22 cellular contexts compared by ENCODE assay signal in the genomic region with DNA sequence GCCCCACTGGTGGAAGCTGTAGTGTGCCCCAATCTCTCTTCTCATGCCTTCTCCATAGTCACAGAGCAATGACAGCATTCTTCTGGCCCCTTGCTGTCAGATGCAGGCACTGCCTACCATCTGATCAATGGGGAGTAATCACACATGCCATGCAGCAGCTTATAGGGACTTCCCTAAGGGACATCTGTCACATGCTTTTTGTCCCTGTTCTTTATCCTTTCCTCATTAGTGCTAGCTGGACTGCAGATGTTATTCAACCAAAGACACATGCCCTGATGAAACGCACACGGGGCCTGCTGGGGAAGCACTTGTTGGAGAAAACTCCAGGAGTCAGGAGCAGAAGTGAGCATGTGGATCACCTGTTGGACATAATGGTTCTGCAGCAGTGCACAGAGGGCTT.
A peak's percentile ranks its signal among the peaks of the same experiment; 100 is the strongest.
DNase-seq lines count a peak whose midpoint lies in the region; ATAC-seq, FAIRE-seq and TF ChIP-seq lines count a peak whose summit lies in the region.
"Had no signal": no experiment of that assay in that cellular context is flagged by ENCODE, and none has a peak within 500 bp of the region (broad histone marks: within the 10 kb centered on the region; RNA-seq: fewer than 3 reads in every experiment).

No MANE protein-coding gene starts in this region.

- no peak overlapping the region for H3K27ac Mint-ChIP-seq in osteocyte (ENCODE audit: unreplicated experiment)
- H3K27ac Mint-ChIP-seq: CD4-positive, alpha-beta T cell; GM23338; HFFc6 had no signal

- POLR2A ChIA-PET in A673 (lab: Charles Lee; ENCODE audit: low non-redundant PET), result no interaction called here

- no peaks in the 10 kb centered on the region for H3K27me3 Mint-ChIP-seq in osteocyte (ENCODE audit: unreplicated experiment)
- H3K27me3 Mint-ChIP-seq: CD4-positive, alpha-beta T cell had no signal

- H3K4me1 ChIP-seq in A673 (ENCODE audit: insufficient read depth, low read length, poor library complexity, severe bottlenecking), result no peaks in the 10 kb centered on the region
- H3K4me1 ChIP-seq: Caco-2 had no signal

- H3K36me3 Mint-ChIP-seq in osteocyte (ENCODE audit: unreplicated experiment), result no peaks in the 10 kb centered on the region

- H3K4me3 ChIP-seq in HL-60 (replicated peaks; ENCODE audit: insufficient read depth, low read length) (no peak overlapping the region), bronchial epithelial cell (ENCODE audit: low read depth, low read length) (no peak overlapping the region), A673 (ENCODE audit: low read depth, low read length, poor library complexity, severe bottlenecking) (no peak overlapping the region)
- H3K4me3 ChIP-seq: GM23338, K562 had no signal

- H3K4me1 Mint-ChIP-seq in osteocyte (ENCODE audit: unreplicated experiment), result no peaks in the 10 kb centered on the region
- H3K4me1 Mint-ChIP-seq: GM23338 had no signal

- no peak for TF ChIP-seq CTCF in HL-60 (IDR thresholded peaks at IDR 0.05; ENCODE audit: insufficient read depth, low read length)
- TF ChIP-seq CTCF in bronchial epithelial cell (IDR thresholded peaks at IDR 0.05; ENCODE audit: insufficient read depth, low read length, severe bottlenecking), result no peak
- TF ChIP-seq CTCF in osteocyte (IDR thresholded peaks at IDR 0.05), result no peak
- no peak for TF ChIP-seq CTCF in A673 (conservative IDR thresholded peaks at IDR 0.05; ENCODE audit: low read depth, low read length)

- CTCF ChIA-PET in A673 (lab: Charles Lee), result no interaction called here

- no peak overlapping the region for H3K4me3 Mint-ChIP-seq in osteocyte (ENCODE audit: unreplicated experiment)
- H3K4me3 Mint-ChIP-seq: CD4-positive, alpha-beta T cell; GM23338; HFFc6 had no signal

- intact Hi-C loops in A673 (cut with micrococcal nuclease; ENCODE audit: unreplicated experiment), result no loop called here

- ATAC-seq in HG03457 (IDR thresholded peaks at IDR 0.05; ENCODE audit: unreplicated experiment) (no peak), HG02678 (IDR thresholded peaks at IDR 0.05; ENCODE audit: unreplicated experiment) (no peak)
- ATAC-seq: GM23338, K562 had no signal

- H3K36me3 ChIP-seq in bronchial epithelial cell (ENCODE audit: control insufficient read depth, insufficient read depth, low read length), result no peaks in the 10 kb centered on the region
- H3K36me3 ChIP-seq in A673 (ENCODE audit: insufficient read depth, low read length, poor library complexity, severe bottlenecking), result no peaks in the 10 kb centered on the region

- H3K9me3 ChIP-seq in A673 (ENCODE audit: low read depth, low read length, poor library complexity, severe bottlenecking), result no peaks in the 10 kb centered on the region
- H3K9me3 ChIP-seq: Caco-2 had no signal

- BruUV-seq in A673 (replicated peaks; lab: Mats Ljungman, UMichigan), result no TSS peak

- peak; percentile 23 for FAIRE-seq in bronchial epithelial cell (lab: Jason Lieb, UNC)
- FAIRE-seq: D721Med, G401.6, GM12891, GM18507, H54, HTR-8/SVneo, K562 had no signal

- H3K27ac ChIP-seq in HL-60 (replicated peaks) (peak overlapping the region; percentile 72), A673 (ENCODE audit: low read depth, low read length, poor library complexity, severe bottlenecking) (no peak overlapping the region)
- H3K27ac ChIP-seq: C4-2B had no signal

- no peaks in the 10 kb centered on the region for H3K9me3 Mint-ChIP-seq in osteocyte (ENCODE audit: unreplicated experiment)
- H3K9me3 Mint-ChIP-seq: CD4-positive, alpha-beta T cell; GM23338; HFFc6 had no signal

- DNase-seq in HL-60 (ENCODE audit: low read depth in 1 of 2, low spot score in 1 of 2) (no peak), NCI-H82 (lab: John Stamatoyannopoulos, UW) (peak; percentile 85), bronchial epithelial cell (ENCODE audit: low read depth) (no peak), osteocyte (ENCODE audit: extremely low spot score, unreplicated experiment) (peak; percentile 53), A673 (ENCODE audit: low spot score) (no peak)
- DNase-seq: ACHN; Caco-2; CD4-positive, alpha-beta T cell; HCEC 1CT; HFFc6; IMR-90 had no signal

- H3K27me3 ChIP-seq in HL-60 (ENCODE audit: insufficient read depth, poor library complexity, severe bottlenecking) (no peaks in the 10 kb centered on the region), bronchial epithelial cell (ENCODE audit: control insufficient read depth, insufficient read depth, low read length) (no peaks in the 10 kb centered on the region), A673 (replicated peaks; ENCODE audit: insufficient read depth, low read depth, low read length, poor library complexity) (no peaks in the 10 kb centered on the region)

Comparison
In these comparisons a context has a peak if more than half of its experiments do, and no peak if none do; other contexts are left out.
1. DNase-seq: peak in NCI-H82 (single experiment) and osteocyte (single experiment); none in HL-60 (0 of 2), bronchial epithelial cell (single experiment) and A673 (single experiment).